Comparison of ENCODE assay signal across 8 cellular contexts in genomic region chr1:2228684-2229031, GRCh38. TPM values are rescaled to one million over a fixed set of nuclear protein-coding genes. Genes with fewer than 3 reads are reported as not detected.
DNase-seq lines count a peak whose midpoint lies in the region; ATAC-seq, FAIRE-seq and TF ChIP-seq lines count a peak whose summit lies in the region.

No MANE protein-coding gene starts in this region.

- no peaks in the 10 kb centered on the region for H3K9me3 ChIP-seq in left ventricle myocardium inferior (replicated peaks)

- H3K27me3 ChIP-seq in left ventricle myocardium inferior (ENCODE audit: low read depth): no peaks in the 10 kb centered on the region

- peak; percentile 26 for DNase-seq in activated T-cell treated with anti-CD3 and anti-CD28 coated beads, Interleukin-2, amount 50 U/mL, for 4 hours
- DNase-seq in activated T-cell treated with anti-CD3 and anti-CD28 coated beads, Interleukin-2, amount 50 U/mL, for 1 hour: no peak
- peak; percentile 42 for DNase-seq in activated CD8-positive, alpha-beta T cell treated with anti-CD3 and anti-CD28 coated beads for 36 hours
- DNase-seq in left ventricle myocardium inferior: no peak
- DNase-seq in D341Med (ENCODE audit: low spot score): no peak
- DNase-seq in DMS114 treated with DMSO at 0.1 percent for 48 hours (lab: John Stamatoyannopoulos, UW; ENCODE audit: unreplicated experiment): no peak
- DNase-seq in GM19239 (ENCODE audit: insufficient read length, low spot score): no peak

- no peak for ATAC-seq in activated T-cell treated with anti-CD3 and anti-CD28 coated beads, Interleukin-2, amount 50 U/mL, for 4 hours
- ATAC-seq in activated CD8-positive, alpha-beta T cell treated with anti-CD3 and anti-CD28 coated beads for 36 hours: no peak

- H3K27ac ChIP-seq in left ventricle myocardium inferior (replicated peaks) (peak overlapping the region; percentile 89), skin epidermis (peak overlapping the region in 20 of 21 experiments; percentile 27 to 90 (median 80))

- peak overlapping the region; percentile 83 for H3K27ac Mint-ChIP-seq in activated CD8-positive, alpha-beta T cell treated with anti-CD3 and anti-CD28 coated beads for 36 hours

- POLR2A ChIA-PET in activated CD8-positive, alpha-beta T cell treated with anti-CD3 and anti-CD28 coated beads for 36 hours (lab: Charles Lee): interaction anchor here (0.9 to 3.8 kb wide), 13 partner anchors 10 to 319 kb away, joined by 3 to 19 read pairs (median 5); partner anchors contain the start of gene FAAP20

- no peak for TF ChIP-seq CTCF in activated CD8-positive, alpha-beta T cell treated with anti-CD3 and anti-CD28 coated beads for 36 hours (IDR thresholded peaks at IDR 0.05)
- no peak for TF ChIP-seq CTCF in left ventricle myocardium inferior (IDR thresholded peaks at IDR 0.05; ENCODE audit: borderline replicate concordance)

- H3K36me3 Mint-ChIP-seq in activated T-cell treated with anti-CD3 and anti-CD28 coated beads, Interleukin-2, amount 50 U/mL, for 4 hours (ENCODE audit: insufficient read depth): no peaks in the 10 kb centered on the region
- H3K36me3 Mint-ChIP-seq in activated CD8-positive, alpha-beta T cell treated with anti-CD3 and anti-CD28 coated beads for 36 hours (ENCODE audit: low read depth): peaks cover 30% of the 10 kb centered on the region

- H3K9me3 Mint-ChIP-seq in activated T-cell treated with anti-CD3 and anti-CD28 coated beads, Interleukin-2, amount 50 U/mL, for 4 hours: no peaks in the 10 kb centered on the region
- no peaks in the 10 kb centered on the region for H3K9me3 Mint-ChIP-seq in activated CD8-positive, alpha-beta T cell treated with anti-CD3 and anti-CD28 coated beads for 36 hours

- no peaks in the 10 kb centered on the region for H3K36me3 ChIP-seq in left ventricle myocardium inferior

- H3K4me1 Mint-ChIP-seq in activated T-cell treated with anti-CD3 and anti-CD28 coated beads, Interleukin-2, amount 50 U/mL, for 4 hours (ENCODE audit: low read depth): peaks cover 32% of the 10 kb centered on the region
- peaks cover 22% of the 10 kb centered on the region for H3K4me1 Mint-ChIP-seq in activated CD8-positive, alpha-beta T cell treated with anti-CD3 and anti-CD28 coated beads for 36 hours (ENCODE audit: low read depth)

- H3K4me1 ChIP-seq in left ventricle myocardium inferior: peaks cover 59% of the 10 kb centered on the region

- CTCF ChIA-PET in activated CD8-positive, alpha-beta T cell treated with anti-CD3 and anti-CD28 coated beads for 36 hours (lab: Charles Lee): interaction anchor here (0.9 to 2.0 kb wide), 7 partner anchors 11 to 153 kb away, joined by 3 to 7 read pairs (median 6); partner anchors contain the start of gene FAAP20

- intact Hi-C loops in activated CD8-positive, alpha-beta T cell treated with anti-CD3 and anti-CD28 coated beads for 36 hours (cut with micrococcal nuclease): no loop called here
- intact Hi-C loops in left ventricle myocardium inferior (cut with micrococcal nuclease): no loop called here

- H3K4me3 Mint-ChIP-seq in activated T-cell treated with anti-CD3 and anti-CD28 coated beads, Interleukin-2, amount 50 U/mL, for 4 hours: peak overlapping the region; percentile 95
- H3K4me3 Mint-ChIP-seq in activated CD8-positive, alpha-beta T cell treated with anti-CD3 and anti-CD28 coated beads for 36 hours: peak overlapping the region; percentile 96

- no peak for FAIRE-seq in GM19239 (lab: Jason Lieb, UNC)

- H3K27me3 Mint-ChIP-seq in activated T-cell treated with anti-CD3 and anti-CD28 coated beads, Interleukin-2, amount 50 U/mL, for 4 hours (ENCODE audit: low read depth): no peaks in the 10 kb centered on the region
- H3K27me3 Mint-ChIP-seq in activated CD8-positive, alpha-beta T cell treated with anti-CD3 and anti-CD28 coated beads for 36 hours: peaks cover 1% of the 10 kb centered on the region

- peak overlapping the region; percentile 78 for H3K4me3 ChIP-seq in left ventricle myocardium inferior
- peak overlapping the region; percentile 55 to 75 (median 67) for H3K4me3 ChIP-seq in skin epidermis

RNA-seq across cellular contexts. Expression of gene SKI, which starts 0.5 kb away (rescaled TPM):
- total RNA-seq in activated T-cell treated with anti-CD3 and anti-CD28 coated beads, Interleukin-2, amount 50 U/mL, for 4 hours: 10 to 100 TPM; 43.8 to 45.2 (median 44.7) TPM
- total RNA-seq in activated CD8-positive, alpha-beta T cell treated with anti-CD3 and anti-CD28 coated beads for 36 hours: 10 to 100 TPM; 27.5 to 28.3 TPM
- total RNA-seq in left ventricle myocardium inferior: 37.9 TPM

RNA-seq across cellular contexts. Expression of gene FAAP20, which starts 34.1 kb away (rescaled TPM):
- total RNA-seq in activated T-cell treated with anti-CD3 and anti-CD28 coated beads, Interleukin-2, amount 50 U/mL, for 4 hours: 10 to 100 TPM; 67.8 to 82.3 (median 69.9) TPM
- 10 to 100 TPM; 64.7 to 71.7 TPM for total RNA-seq in activated CD8-positive, alpha-beta T cell treated with anti-CD3 and anti-CD28 coated beads for 36 hours
- total RNA-seq in left ventricle myocardium inferior: 37.0 TPM

Comparison
In these comparisons a context has a peak if more than half of its experiments do, and no peak if none do; other contexts are left out.
1. DNase-seq: peak in activated T-cell treated with anti-CD3 and anti-CD28 coated beads, Interleukin-2, amount 50 U/mL, for 4 hours (single experiment) and activated CD8-positive, alpha-beta T cell treated with anti-CD3 and anti-CD28 coated beads for 36 hours (single experiment); none in activated T-cell treated with anti-CD3 and anti-CD28 coated beads, Interleukin-2, amount 50 U/mL, for 1 hour (single experiment), left ventricle myocardium inferior (single experiment), D341Med (single experiment), DMS114 treated with DMSO at 0.1 percent for 48 hours (single experiment) and GM19239 (single experiment).